Comparison of ENCODE assay signal across 1 cellular context in the genomic region with DNA sequence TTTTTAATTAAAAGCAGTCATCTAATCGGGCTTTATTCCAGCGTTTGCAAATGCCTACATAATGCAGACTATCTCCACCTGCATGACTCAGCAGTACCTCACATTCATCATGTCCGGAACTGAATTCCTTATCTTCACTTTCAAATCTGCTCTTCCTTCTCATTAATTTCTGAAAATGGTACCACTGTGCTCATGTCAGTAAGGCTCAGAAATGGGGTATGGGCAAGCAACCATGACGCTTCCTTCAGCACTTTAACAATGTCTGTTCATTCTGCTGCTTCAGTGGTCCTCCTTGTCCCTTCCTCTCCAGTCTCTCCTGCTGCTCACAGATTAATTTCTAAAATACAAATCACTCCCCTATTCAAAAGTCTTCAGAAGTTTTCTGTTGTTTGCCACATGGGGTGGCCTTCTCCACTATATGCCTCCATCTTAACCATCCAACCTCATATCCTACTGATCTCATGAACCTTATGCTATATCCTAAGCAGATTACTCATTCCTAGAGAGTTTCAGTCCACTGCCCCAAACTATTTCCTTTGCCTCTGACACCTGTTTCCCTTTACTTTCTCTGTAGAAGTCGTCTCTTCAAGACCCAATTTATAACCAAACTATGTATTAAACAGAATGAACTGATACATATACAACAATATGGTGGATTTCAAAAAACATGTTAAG.
TF ChIP-seq lines count a peak whose summit lies in the region.

No MANE protein-coding gene starts in this region.

TF ChIP-seq in K562, 482 proteins besides CTCF, POLR2A, EP300 and RAD21 (continued from another document and continues in another):
- TF ChIP-seq, protein P1, sequence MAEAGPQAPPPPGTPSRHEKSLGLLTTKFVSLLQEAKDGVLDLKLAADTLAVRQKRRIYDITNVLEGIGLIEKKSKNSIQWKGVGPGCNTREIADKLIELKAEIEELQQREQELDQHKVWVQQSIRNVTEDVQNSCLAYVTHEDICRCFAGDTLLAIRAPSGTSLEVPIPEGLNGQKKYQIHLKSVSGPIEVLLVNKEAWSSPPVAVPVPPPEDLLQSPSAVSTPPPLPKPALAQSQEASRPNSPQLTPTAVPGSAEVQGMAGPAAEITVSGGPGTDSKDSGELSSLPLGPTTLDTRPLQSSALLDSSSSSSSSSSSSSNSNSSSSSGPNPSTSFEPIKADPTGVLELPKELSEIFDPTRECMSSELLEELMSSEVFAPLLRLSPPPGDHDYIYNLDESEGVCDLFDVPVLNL (CRISPR knock-in tag; IDR thresholded peaks at IDR 0.05; ENCODE audit: low read depth) = no peak
- TF ChIP-seq RBM17 (IDR thresholded peaks at IDR 0.05; ENCODE audit: borderline replicate concordance, low read depth, low read length) (no peak), MCM2 (IDR thresholded peaks at IDR 0.05; ENCODE audit: low read depth) (no peak), BMI1 (IDR thresholded peaks at IDR 0.05; ENCODE audit: low read length) (no peak), ZNF197 (CRISPR knock-in tag; IDR thresholded peaks at IDR 0.05; ENCODE audit: low read depth) (no peak), ETS2 (tag; IDR thresholded peaks at IDR 0.05; ENCODE audit: borderline replicate concordance, poor library complexity, severe bottlenecking) (no peak), MAFK (IDR thresholded peaks at IDR 0.05; ENCODE audit: low read length) (peak; percentile 93), NFE2 (IDR thresholded peaks at IDR 0.05; ENCODE audit: low read depth) (peak; percentile 99), DDX20 (tag; IDR thresholded peaks at IDR 0.05; ENCODE audit: low read depth) (no peak), PHF8 (IDR thresholded peaks at IDR 0.05; ENCODE audit: borderline replicate concordance, low read length) (no peak), ZNF778 (CRISPR knock-in tag; IDR thresholded peaks at IDR 0.05) (no peak), CREM (IDR thresholded peaks at IDR 0.05; ENCODE audit: low read depth) (peak; percentile 35; the same call in 1 of the 2 replicates), ZNF140 (CRISPR knock-in tag; IDR thresholded peaks at IDR 0.05) (no peak), MTF1 (CRISPR knock-in tag; IDR thresholded peaks at IDR 0.05; ENCODE audit: borderline replicate concordance) (no peak), ZNF695 (CRISPR knock-in tag; IDR thresholded peaks at IDR 0.05) (no peak), ZNF384 (IDR thresholded peaks at IDR 0.05; ENCODE audit: low read depth, low read length) (no peak), TAF7 (tag; IDR thresholded peaks at IDR 0.05) (no peak), SMARCC2 (IDR thresholded peaks at IDR 0.05; ENCODE audit: low read depth) (peak; percentile 81), ZNF785 (CRISPR knock-in tag; IDR thresholded peaks at IDR 0.05) (no peak), E2F3 (CRISPR knock-in tag; IDR thresholded peaks at IDR 0.05) (no peak), TARDBP (IDR thresholded peaks at IDR 0.05) (no peak), U2AF2 (optimal IDR thresholded peaks at IDR 0.05; ENCODE audit: low read depth, low read length) (no peak), ZBTB17 (CRISPR knock-in tag; IDR thresholded peaks at IDR 0.05) (no peak), MCM3 (IDR thresholded peaks at IDR 0.05) (no peak), ZNF707 (CRISPR knock-in tag; conservative IDR thresholded peaks at IDR 0.05) (no peak), LEF1 (IDR thresholded peaks at IDR 0.05) (peak; percentile 79; the same call in 1 of the 2 replicates), FOSL1 (tag; conservative IDR thresholded peaks at IDR 0.05) (peak; percentile 67), NCOA6 (IDR thresholded peaks at IDR 0.05) (no peak), SOX6 (IDR thresholded peaks at IDR 0.05) (peak; percentile 72; the same call in 1 of the 2 replicates), CBX3 (IDR thresholded peaks at IDR 0.05; ENCODE audit: borderline replicate concordance in 1 of 2, low read length in 2 of 2) (no peak), FUS (optimal IDR thresholded peaks at IDR 0.05; ENCODE audit: low read depth, low read length) (no peak), ZNF445 (CRISPR knock-in tag; IDR thresholded peaks at IDR 0.05; ENCODE audit: low read depth) (no peak), NR2C2 (CRISPR knock-in tag; IDR thresholded peaks at IDR 0.05) (no peak), NR2C2 (tag; IDR thresholded peaks at IDR 0.05) (0 out of 2 replicates have a peak, but pooled peaks have one; percentile 24), NCOA2 (IDR thresholded peaks at IDR 0.05; ENCODE audit: partially characterized antibody in 2 of 2) (no peak), KDM1A (IDR thresholded peaks at IDR 0.05) (peak; percentile 56 to 60; a peak in 3 of 4 replicates)
- TF ChIP-seq, protein P2, sequence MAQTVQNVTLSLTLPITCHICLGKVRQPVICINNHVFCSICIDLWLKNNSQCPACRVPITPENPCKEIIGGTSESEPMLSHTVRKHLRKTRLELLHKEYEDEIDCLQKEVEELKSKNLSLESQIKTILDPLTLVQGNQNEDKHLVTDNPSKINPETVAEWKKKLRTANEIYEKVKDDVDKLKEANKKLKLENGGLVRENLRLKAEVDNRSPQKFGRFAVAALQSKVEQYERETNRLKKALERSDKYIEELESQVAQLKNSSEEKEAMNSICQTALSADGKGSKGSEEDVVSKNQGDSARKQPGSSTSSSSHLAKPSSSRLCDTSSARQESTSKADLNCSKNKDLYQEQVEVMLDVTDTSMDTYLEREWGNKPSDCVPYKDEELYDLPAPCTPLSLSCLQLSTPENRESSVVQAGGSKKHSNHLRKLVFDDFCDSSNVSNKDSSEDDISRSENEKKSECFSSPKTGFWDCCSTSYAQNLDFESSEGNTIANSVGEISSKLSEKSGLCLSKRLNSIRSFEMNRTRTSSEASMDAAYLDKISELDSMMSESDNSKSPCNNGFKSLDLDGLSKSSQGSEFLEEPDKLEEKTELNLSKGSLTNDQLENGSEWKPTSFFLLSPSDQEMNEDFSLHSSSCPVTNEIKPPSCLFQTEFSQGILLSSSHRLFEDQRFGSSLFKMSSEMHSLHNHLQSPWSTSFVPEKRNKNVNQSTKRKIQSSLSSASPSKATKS (CRISPR knock-in tag; IDR thresholded peaks at IDR 0.05) = no peak
- TF ChIP-seq, protein P3, sequence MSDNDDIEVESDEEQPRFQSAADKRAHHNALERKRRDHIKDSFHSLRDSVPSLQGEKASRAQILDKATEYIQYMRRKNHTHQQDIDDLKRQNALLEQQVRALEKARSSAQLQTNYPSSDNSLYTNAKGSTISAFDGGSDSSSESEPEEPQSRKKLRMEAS (CRISPR knock-in tag; IDR thresholded peaks at IDR 0.05) = no peak
- TF ChIP-seq, protein P4, sequence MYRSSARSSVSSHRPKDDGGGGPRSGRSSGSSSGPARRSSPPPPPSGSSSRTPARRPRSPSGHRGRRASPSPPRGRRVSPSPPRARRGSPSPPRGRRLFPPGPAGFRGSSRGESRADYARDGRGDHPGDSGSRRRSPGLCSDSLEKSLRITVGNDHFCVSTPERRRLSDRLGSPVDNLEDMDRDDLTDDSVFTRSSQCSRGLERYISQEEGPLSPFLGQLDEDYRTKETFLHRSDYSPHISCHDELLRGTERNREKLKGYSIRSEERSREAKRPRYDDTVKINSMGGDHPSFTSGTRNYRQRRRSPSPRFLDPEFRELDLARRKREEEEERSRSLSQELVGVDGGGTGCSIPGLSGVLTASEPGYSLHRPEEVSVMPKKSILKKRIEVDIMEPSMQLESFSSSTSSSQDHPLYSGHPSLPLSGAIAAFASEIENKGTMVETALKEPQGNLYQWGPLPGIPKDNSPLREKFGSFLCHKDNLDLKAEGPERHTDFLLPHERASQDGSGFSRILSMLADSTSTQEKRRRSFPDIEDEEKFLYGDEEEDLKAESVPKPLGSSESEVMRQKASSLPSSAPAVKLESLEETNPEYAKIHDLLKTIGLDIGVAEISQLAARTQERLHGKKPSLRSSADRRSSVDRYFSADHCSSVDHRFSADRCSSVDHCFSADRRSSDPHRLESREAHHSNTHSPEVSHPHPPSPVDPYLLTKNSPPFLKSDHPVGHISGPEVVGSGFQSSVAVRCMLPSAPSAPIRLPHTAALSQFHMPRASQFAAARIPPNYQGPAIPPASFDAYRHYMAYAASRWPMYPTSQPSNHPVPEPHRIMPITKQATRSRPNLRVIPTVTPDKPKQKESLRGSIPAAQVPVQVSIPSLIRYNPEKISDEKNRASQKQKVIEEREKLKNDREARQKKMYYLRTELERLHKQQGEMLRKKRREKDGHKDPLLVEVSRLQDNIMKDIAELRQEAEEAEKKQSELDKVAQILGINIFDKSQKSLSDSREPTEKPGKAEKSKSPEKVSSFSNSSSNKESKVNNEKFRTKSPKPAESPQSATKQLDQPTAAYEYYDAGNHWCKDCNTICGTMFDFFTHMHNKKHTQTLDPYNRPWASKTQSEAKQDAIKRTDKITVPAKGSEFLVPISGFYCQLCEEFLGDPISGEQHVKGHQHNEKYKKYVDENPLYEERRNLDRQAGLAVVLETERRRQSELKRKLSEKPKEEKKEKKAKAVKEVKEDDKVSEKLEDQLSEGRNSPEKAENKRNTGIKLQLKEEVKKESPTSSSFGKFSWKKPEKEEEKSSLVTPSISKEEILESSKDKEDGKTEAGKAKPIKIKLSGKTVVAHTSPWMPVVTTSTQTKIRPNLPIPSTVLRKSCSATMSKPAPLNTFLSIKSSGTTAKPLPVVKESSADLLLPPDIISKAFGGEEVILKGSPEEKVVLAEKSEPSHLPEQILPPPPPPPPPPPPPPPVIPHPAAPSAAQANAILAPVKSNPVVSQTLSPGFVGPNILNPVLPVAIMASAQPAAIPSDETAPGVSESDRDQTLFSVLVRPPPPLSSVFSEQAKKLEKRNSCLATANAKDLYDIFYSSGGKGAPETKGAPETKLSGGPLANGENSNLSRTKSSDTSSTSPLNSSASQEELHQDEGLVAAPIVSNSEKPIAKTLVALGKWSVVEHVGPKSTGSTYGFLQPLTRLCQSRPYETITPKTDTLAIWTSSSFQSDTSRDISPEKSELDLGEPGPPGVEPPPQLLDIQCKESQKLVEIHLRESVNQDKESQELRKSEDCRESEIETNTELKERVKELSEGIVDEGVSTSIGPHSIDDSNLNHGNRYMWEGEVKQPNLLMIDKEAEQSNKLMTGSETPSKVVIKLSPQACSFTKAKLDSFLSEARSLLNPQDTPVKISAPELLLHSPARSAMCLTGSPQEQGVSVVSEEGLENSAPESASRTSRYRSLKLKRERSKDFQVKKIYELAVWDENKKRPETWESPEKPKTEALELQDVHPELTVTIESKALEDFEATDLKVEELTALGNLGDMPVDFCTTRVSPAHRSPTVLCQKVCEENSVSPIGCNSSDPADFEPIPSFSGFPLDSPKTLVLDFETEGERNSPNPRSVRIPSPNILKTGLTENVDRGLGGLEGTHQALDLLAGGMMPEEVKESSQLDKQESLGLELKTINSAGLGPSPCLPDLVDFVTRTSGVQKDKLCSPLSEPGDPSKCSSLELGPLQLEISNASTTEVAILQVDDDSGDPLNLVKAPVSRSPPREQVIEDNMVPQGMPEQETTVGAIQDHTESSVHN (IDR thresholded peaks at IDR 0.05; ENCODE audit: borderline replicate concordance in 1 of 2, low read depth in 1 of 2) = 0 out of 4 replicates have a peak, but pooled peaks of 1 of the 2 experiments have one; percentile 27
- TF ChIP-seq, protein P5, sequence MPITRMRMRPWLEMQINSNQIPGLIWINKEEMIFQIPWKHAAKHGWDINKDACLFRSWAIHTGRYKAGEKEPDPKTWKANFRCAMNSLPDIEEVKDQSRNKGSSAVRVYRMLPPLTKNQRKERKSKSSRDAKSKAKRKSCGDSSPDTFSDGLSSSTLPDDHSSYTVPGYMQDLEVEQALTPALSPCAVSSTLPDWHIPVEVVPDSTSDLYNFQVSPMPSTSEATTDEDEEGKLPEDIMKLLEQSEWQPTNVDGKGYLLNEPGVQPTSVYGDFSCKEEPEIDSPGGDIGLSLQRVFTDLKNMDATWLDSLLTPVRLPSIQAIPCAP (CRISPR knock-in tag; IDR thresholded peaks at IDR 0.05; ENCODE audit: borderline replicate concordance) = no peak
- TF ChIP-seq, protein P6, sequence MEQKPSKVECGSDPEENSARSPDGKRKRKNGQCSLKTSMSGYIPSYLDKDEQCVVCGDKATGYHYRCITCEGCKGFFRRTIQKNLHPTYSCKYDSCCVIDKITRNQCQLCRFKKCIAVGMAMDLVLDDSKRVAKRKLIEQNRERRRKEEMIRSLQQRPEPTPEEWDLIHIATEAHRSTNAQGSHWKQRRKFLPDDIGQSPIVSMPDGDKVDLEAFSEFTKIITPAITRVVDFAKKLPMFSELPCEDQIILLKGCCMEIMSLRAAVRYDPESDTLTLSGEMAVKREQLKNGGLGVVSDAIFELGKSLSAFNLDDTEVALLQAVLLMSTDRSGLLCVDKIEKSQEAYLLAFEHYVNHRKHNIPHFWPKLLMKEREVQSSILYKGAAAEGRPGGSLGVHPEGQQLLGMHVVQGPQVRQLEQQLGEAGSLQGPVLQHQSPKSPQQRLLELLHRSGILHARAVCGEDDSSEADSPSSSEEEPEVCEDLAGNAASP (IDR thresholded peaks at IDR 0.05) = no peak
- TF ChIP-seq, protein P7, sequence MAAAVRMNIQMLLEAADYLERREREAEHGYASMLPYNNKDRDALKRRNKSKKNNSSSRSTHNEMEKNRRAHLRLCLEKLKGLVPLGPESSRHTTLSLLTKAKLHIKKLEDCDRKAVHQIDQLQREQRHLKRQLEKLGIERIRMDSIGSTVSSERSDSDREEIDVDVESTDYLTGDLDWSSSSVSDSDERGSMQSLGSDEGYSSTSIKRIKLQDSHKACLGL (CRISPR knock-in tag; IDR thresholded peaks at IDR 0.05; ENCODE audit: borderline replicate concordance, poor library complexity, severe bottlenecking) = no peak
- TF ChIP-seq, protein P8, sequence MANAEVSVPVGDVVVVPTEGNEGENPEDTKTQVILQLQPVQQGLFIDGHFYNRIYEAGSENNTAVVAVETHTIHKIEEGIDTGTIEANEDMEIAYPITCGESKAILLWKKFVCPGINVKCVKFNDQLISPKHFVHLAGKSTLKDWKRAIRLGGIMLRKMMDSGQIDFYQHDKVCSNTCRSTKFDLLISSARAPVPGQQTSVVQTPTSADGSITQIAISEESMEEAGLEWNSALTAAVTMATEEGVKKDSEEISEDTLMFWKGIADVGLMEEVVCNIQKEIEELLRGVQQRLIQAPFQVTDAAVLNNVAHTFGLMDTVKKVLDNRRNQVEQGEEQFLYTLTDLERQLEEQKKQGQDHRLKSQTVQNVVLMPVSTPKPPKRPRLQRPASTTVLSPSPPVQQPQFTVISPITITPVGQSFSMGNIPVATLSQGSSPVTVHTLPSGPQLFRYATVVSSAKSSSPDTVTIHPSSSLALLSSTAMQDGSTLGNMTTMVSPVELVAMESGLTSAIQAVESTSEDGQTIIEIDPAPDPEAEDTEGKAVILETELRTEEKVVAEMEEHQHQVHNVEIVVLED (CRISPR knock-in tag; IDR thresholded peaks at IDR 0.05) = no peak
- TF ChIP-seq, protein P9, sequence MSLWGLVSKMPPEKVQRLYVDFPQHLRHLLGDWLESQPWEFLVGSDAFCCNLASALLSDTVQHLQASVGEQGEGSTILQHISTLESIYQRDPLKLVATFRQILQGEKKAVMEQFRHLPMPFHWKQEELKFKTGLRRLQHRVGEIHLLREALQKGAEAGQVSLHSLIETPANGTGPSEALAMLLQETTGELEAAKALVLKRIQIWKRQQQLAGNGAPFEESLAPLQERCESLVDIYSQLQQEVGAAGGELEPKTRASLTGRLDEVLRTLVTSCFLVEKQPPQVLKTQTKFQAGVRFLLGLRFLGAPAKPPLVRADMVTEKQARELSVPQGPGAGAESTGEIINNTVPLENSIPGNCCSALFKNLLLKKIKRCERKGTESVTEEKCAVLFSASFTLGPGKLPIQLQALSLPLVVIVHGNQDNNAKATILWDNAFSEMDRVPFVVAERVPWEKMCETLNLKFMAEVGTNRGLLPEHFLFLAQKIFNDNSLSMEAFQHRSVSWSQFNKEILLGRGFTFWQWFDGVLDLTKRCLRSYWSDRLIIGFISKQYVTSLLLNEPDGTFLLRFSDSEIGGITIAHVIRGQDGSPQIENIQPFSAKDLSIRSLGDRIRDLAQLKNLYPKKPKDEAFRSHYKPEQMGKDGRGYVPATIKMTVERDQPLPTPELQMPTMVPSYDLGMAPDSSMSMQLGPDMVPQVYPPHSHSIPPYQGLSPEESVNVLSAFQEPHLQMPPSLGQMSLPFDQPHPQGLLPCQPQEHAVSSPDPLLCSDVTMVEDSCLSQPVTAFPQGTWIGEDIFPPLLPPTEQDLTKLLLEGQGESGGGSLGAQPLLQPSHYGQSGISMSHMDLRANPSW (CRISPR knock-in tag; IDR thresholded peaks at IDR 0.05) = no peak
